Comparison of ENCODE assay signal across 8 cellular contexts in the genomic region with DNA sequence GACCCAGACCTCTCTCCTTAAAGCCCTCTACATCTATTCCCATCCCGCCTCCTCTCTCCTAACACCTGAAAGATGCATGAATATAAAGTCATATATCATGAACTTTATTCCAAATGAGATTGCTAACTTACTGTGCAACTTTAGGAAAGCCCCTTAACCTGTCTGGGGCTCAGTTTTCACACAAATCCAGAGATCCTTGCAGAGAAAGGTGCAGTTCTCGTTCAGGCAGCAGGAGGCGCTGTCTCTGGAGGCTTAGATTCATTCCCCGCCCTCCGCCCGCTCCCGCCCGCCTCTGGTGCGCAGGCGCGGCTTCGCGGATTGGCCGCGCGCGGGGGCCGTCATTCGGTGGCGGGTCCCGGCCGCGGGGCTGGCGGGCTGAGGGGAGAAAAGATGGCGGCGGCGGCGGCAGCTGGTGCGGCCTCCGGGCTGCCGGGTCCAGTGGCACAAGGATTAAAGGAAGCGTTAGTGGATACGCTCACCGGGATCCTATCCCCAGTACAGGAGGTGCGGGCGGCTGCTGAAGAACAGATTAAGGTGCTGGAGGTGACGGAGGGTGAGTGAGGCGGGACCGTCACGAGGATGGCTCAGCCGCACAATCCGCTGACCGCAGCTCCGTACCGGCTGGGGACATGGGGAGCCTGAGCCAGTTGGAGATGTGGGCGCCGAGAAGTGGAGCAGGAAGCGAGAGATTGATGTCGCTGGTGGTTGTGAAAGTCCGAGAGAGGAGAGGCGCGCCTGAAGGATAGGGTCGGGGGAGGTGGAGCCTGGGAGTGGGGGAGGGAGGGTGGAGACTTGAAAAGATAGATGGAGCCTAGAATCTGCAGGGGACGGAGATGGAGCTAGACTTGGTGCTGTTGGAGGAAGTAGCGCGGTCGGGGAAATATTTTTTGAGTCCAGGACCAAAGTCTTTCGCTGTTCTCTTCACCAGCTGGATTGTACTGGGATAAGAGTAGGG. TPM values are rescaled to one million over a fixed set of nuclear protein-coding genes. Genes with fewer than 3 reads are reported as not detected.
A peak's percentile ranks its signal among the peaks of the same experiment; 100 is the strongest.
DNase-seq lines count a peak whose midpoint lies in the region; ATAC-seq and TF ChIP-seq lines count a peak whose summit lies in the region.

A gene (plus strand): TSS at position 338 of the 955 bp plus-strand sequence. CDS start 53 bp downstream, at position 391.

- peak; percentile 80 for DNase-seq in GM12864 (ENCODE audit: low read depth)
- peak; percentile 94 for DNase-seq in NCI-H1092 treated with DMSO at 0.1 percent for 48 hours (lab: John Stamatoyannopoulos, UW)
- peak; percentile 96 for DNase-seq in SKM-1 treated with dmso at 0.1 percent for 144 hours (lab: John Stamatoyannopoulos, UW; ENCODE audit: unreplicated experiment)
- peak; percentile 98 for DNase-seq in glutamatergic neuron
- peak; percentile 97 for DNase-seq in osteoblast (ENCODE audit: insufficient read length, low spot score, missing footprints)
- peak; percentile 95 for DNase-seq in testis

- ATAC-seq in HG02610 (IDR thresholded peaks at IDR 0.05; ENCODE audit: unreplicated experiment) = peak; percentile 84

- H3K9me3 Mint-ChIP-seq in activated naive CD8-positive, alpha-beta T cell (ENCODE audit: low read depth) = no peaks in the 10 kb centered on the region
- peaks cover 9% of the 10 kb centered on the region for H3K9me3 Mint-ChIP-seq in glutamatergic neuron (ENCODE audit: unreplicated experiment)

- peaks cover 3% of the 10 kb centered on the region for H3K36me3 ChIP-seq in osteoblast (ENCODE audit: insufficient read depth, low read length)
- no peaks in the 10 kb centered on the region for H3K36me3 ChIP-seq in testis (ENCODE audit: low read depth, missing control alignments)

- peaks cover 38% of the 10 kb centered on the region for H3K4me1 Mint-ChIP-seq in activated naive CD8-positive, alpha-beta T cell (ENCODE audit: low read depth)
- H3K4me1 Mint-ChIP-seq in glutamatergic neuron (ENCODE audit: low read depth, unreplicated experiment) = peaks cover 36% of the 10 kb centered on the region

- peak within 1 kb of the TSS; percentile 95 for H3K4me2 ChIP-seq in osteoblast (ENCODE audit: insufficient read depth, low read length)

- TF ChIP-seq CTCF in GM12864 (IDR thresholded peaks at IDR 0.05; ENCODE audit: low read depth, low read length, missing control alignments) = peak; percentile 93
- peak; percentile 98 for TF ChIP-seq CTCF in glutamatergic neuron (IDR thresholded peaks at IDR 0.05; ENCODE audit: partially characterized antibody, unreplicated experiment)
- TF ChIP-seq CTCF in osteoblast (IDR thresholded peaks at IDR 0.05; ENCODE audit: extremely low read depth, low read depth, low read length) = peak; percentile 92
- peak; percentile 98 to 100 (median 99) for TF ChIP-seq CTCF in testis (IDR thresholded peaks at IDR 0.05)

- peaks cover 38% of the 10 kb centered on the region for H3K4me1 ChIP-seq in osteoblast (ENCODE audit: insufficient read depth, low read length)
- H3K4me1 ChIP-seq in testis = peaks cover 8% of the 10 kb centered on the region

- intact Hi-C loops in testis (cut with DNase I; ENCODE audit: low total_unique reads) = no loop called here

- peak within 1 kb of the TSS; percentile 100 for H3K4me3 Mint-ChIP-seq in activated naive CD8-positive, alpha-beta T cell
- peak within 1 kb of the TSS; percentile 99 for H3K4me3 Mint-ChIP-seq in glutamatergic neuron (ENCODE audit: unreplicated experiment)

- H3K9me3 ChIP-seq in osteoblast (ENCODE audit: low read depth, low read length) (no peaks in the 10 kb centered on the region), testis (no peaks in the 10 kb centered on the region)

- H3K27ac Mint-ChIP-seq in activated naive CD8-positive, alpha-beta T cell = peak within 1 kb of the TSS; percentile 95
- peak within 1 kb of the TSS; percentile 99 for H3K27ac Mint-ChIP-seq in glutamatergic neuron (ENCODE audit: unreplicated experiment)

- WGBS in testis, 2 donors = 1% methylated on average over 38 to 58 of the region's 58 CpGs

- H3K79me2 ChIP-seq in osteoblast (ENCODE audit: insufficient read depth, low read length) = peaks cover 51% of the 10 kb centered on the region

- peaks cover 7% of the 10 kb centered on the region for H4K20me1 ChIP-seq in osteoblast (ENCODE audit: insufficient read depth, low read length)

- peak within 1 kb of the TSS; percentile 95 for H2AFZ ChIP-seq in osteoblast (ENCODE audit: low read length)

- peak within 1 kb of the TSS; percentile 93 for H3K27ac ChIP-seq in osteoblast (ENCODE audit: low read depth, low read length)
- H3K27ac ChIP-seq in testis = peak within 1 kb of the TSS; percentile 83 to 94

- H3K27me3 Mint-ChIP-seq in activated naive CD8-positive, alpha-beta T cell = no peaks in the 10 kb centered on the region
- peaks cover 3% of the 10 kb centered on the region for H3K27me3 Mint-ChIP-seq in glutamatergic neuron (ENCODE audit: unreplicated experiment)

- no peaks in the 10 kb centered on the region for H3K27me3 ChIP-seq in osteoblast (ENCODE audit: insufficient read depth, low read length)
- no peaks in the 10 kb centered on the region for H3K27me3 ChIP-seq in testis

- TF ChIP-seq POLR2A in testis (IDR thresholded peaks at IDR 0.05) = no peak

- H3K36me3 Mint-ChIP-seq in activated naive CD8-positive, alpha-beta T cell = no peaks in the 10 kb centered on the region
- H3K36me3 Mint-ChIP-seq in glutamatergic neuron (ENCODE audit: unreplicated experiment) = no peaks in the 10 kb centered on the region

- H3K4me3 ChIP-seq in GM12864 (ENCODE audit: low read depth, low read length) (peak within 1 kb of the TSS; percentile 100), osteoblast (ENCODE audit: insufficient read depth, low read length) (peak within 1 kb of the TSS; percentile 98), testis (peak within 1 kb of the TSS; percentile 82 to 88)

RNA-seq across cellular contexts. Expression of the gene that starts here (rescaled TPM):
- 97.8 TPM for total RNA-seq in glutamatergic neuron (ENCODE audit: unreplicated experiment)
- total RNA-seq in osteoblast = 26.1 and 26.8 TPM in 2 replicates
- 10 to 100 TPM; 29.4 to 30.5 TPM for total RNA-seq in testis
- 33.0 TPM for polyA plus RNA-seq in testis (ENCODE audit: insufficient read depth, low read depth, low replicate concordance)

Comparison
In these comparisons a context has a peak if more than half of its experiments do, and no peak if none do; other contexts are left out.
1. Peak in every context shown above with its lines: DNase-seq, ATAC-seq, H3K4me3 ChIP-seq and H3K27ac ChIP-seq.